9 cellular contexts compared by ENCODE assay signal in genomic region chr2:75098856-75099255, GRCh38.
DNase-seq lines count a peak whose midpoint lies in the region; ATAC-seq, FAIRE-seq and TF ChIP-seq lines count a peak whose summit lies in the region.
"Had no signal": no experiment of that assay in that cellular context is flagged by ENCODE, and none has a peak within 500 bp of the region (broad histone marks: within the 10 kb centered on the region; RNA-seq: fewer than 3 reads in every experiment).

No MANE protein-coding gene starts in this region.

- DNase-seq in heart right ventricle (no peak), Right ventricle myocardium superior (no peak), NOMO-1 (lab: John Stamatoyannopoulos, UW; ENCODE audit: unreplicated experiment in 2 of 2) (peak; percentile 3 to 14), epithelial cell of proximal tubule (ENCODE audit: low read depth) (no peak), urothelium cell line (ENCODE audit: low spot score) (peak; percentile 60), activated gamma-delta T cell (lab: John Stamatoyannopoulos, UW) (no peak)
- DNase-seq: activated gamma-delta T cell treated with Interleukin-2 at 50 U/mL for 16 hours had no signal

- no peak overlapping the region for H3K4me3 ChIP-seq in heart right ventricle
- no peak overlapping the region for H3K4me3 ChIP-seq in epithelial cell of proximal tubule (ENCODE audit: low read depth, low read length)

- TF ChIP-seq CTCF in heart right ventricle (IDR thresholded peaks at IDR 0.05) = peak in 7 of 9 donors; percentile 12 to 39 (median 28)
- TF ChIP-seq CTCF in epithelial cell of proximal tubule (conservative IDR thresholded peaks at IDR 0.05; ENCODE audit: low read depth, low read length) = peak; percentile 51

- no peaks in the 10 kb centered on the region for H3K36me3 ChIP-seq in heart right ventricle

- ATAC-seq in heart right ventricle = no peak
- no peak for ATAC-seq in Right ventricle myocardium superior (ENCODE audit: poor library complexity)
- ATAC-seq in GM21381 (IDR thresholded peaks at IDR 0.05; ENCODE audit: unreplicated experiment) = no peak
- ATAC-seq in HG03469 (IDR thresholded peaks at IDR 0.05; ENCODE audit: unreplicated experiment) = no peak

- H3K9me3 ChIP-seq in heart right ventricle = peaks cover 0 to 9% (median 4%) of the 10 kb centered on the region in 11 donors

- no peaks in the 10 kb centered on the region for H3K27me3 ChIP-seq in heart right ventricle

- H3K27ac ChIP-seq in heart right ventricle = no peak overlapping the region

- peak; percentile 46 for FAIRE-seq in urothelium cell line (lab: Jason Lieb, UNC)

- H3K4me1 ChIP-seq in heart right ventricle = no peaks in the 10 kb centered on the region

- intact Hi-C loops in heart right ventricle (cut with DNase I) = no loop called here
- intact Hi-C loops in Right ventricle myocardium superior (cut with DNase I) = no loop called here

- WGBS in heart right ventricle, 2 donors = 39 to 48% methylated on average over 2 of the region's 2 CpGs

Comparison
In these comparisons a context has a peak if more than half of its experiments do, and no peak if none do; other contexts are left out.
1. DNase-seq: peak in NOMO-1 (2 of 2) and urothelium cell line (single experiment); none in heart right ventricle (0 of 2), Right ventricle myocardium superior (single experiment), epithelial cell of proximal tubule (single experiment) and activated gamma-delta T cell (single experiment).